In genomic region chr6:37783831-37784584, GRCh38 we compare ENCODE assay signal across 8 cellular contexts. TPM values are rescaled to one million over a fixed set of nuclear protein-coding genes. Genes with fewer than 3 reads are reported as not detected.
A peak's percentile ranks its signal among the peaks of the same experiment; 100 is the strongest.
DNase-seq lines count a peak whose midpoint lies in the region; ATAC-seq, FAIRE-seq and TF ChIP-seq lines count a peak whose summit lies in the region.

No MANE protein-coding gene starts in this region.

- FAIRE-seq in urothelium cell line (lab: Jason Lieb, UNC) = no peak

- H3K4me3 Mint-ChIP-seq in CD4-positive, CD25-positive, alpha-beta regulatory T cell = peak overlapping the region; percentile 55 to 82 (median 77)

- peak overlapping the region in 1 of 3 donors; percentile 44 for H3K27ac Mint-ChIP-seq in CD4-positive, CD25-positive, alpha-beta regulatory T cell

- peaks cover 5% of the 10 kb centered on the region for H3K27me3 ChIP-seq in CD4-positive, CD25-positive, alpha-beta regulatory T cell (ENCODE audit: control insufficient read depth, insufficient read depth, low read length)
- H3K27me3 ChIP-seq in HUES48 (ENCODE audit: control insufficient read depth, insufficient read depth, low read length) (peaks cover 30% of the 10 kb centered on the region), osteoblast (ENCODE audit: insufficient read depth, low read length) (no peaks in the 10 kb centered on the region)

- H3K4me3 ChIP-seq in CD4-positive, CD25-positive, alpha-beta regulatory T cell (ENCODE audit: low read depth, low read length) = peak overlapping the region; percentile 32
- H3K4me3 ChIP-seq in HUES48 (ENCODE audit: low read depth, low read length) (peak overlapping the region; percentile 66), osteoblast (ENCODE audit: insufficient read depth, low read length) (peak overlapping the region; percentile 80)

- peaks cover 0 to 2% (median 0%) of the 10 kb centered on the region in 7 donors for H3K9me3 Mint-ChIP-seq in CD4-positive, CD25-positive, alpha-beta regulatory T cell

- ATAC-seq in CD4-positive, CD25-positive, alpha-beta regulatory T cell (ENCODE audit: low read depth in 2 of 2) = peak in 1 of 2 donors; percentile 15
- no peak for ATAC-seq in HG02973 (IDR thresholded peaks at IDR 0.05; ENCODE audit: unreplicated experiment)

- H3K27ac ChIP-seq in CD4-positive, CD25-positive, alpha-beta regulatory T cell (ENCODE audit: insufficient read depth, low read length, poor library complexity, severe bottlenecking) = no peak overlapping the region
- H3K27ac ChIP-seq in HUES48 (ENCODE audit: low read depth, low read length) (peak overlapping the region; percentile 25), osteoblast (ENCODE audit: low read depth, low read length) (peak overlapping the region; percentile 66)

- H3K27me3 Mint-ChIP-seq in CD4-positive, CD25-positive, alpha-beta regulatory T cell = peaks cover 49% of the 10 kb centered on the region

- H3K4me2 ChIP-seq in osteoblast (ENCODE audit: insufficient read depth, low read length) = peak overlapping the region; percentile 99

- peaks cover 0 to 17% (median 6%) of the 10 kb centered on the region in 4 donors for H3K4me1 Mint-ChIP-seq in CD4-positive, CD25-positive, alpha-beta regulatory T cell

- H3K4me1 ChIP-seq in CD4-positive, CD25-positive, alpha-beta regulatory T cell (ENCODE audit: control insufficient read depth, insufficient read depth, low read length, poor library complexity, severe bottlenecking) = peaks cover 15% of the 10 kb centered on the region
- peaks cover 35% of the 10 kb centered on the region for H3K4me1 ChIP-seq in HUES48 (ENCODE audit: control insufficient read depth, insufficient read depth, low read length)
- peaks cover 19% of the 10 kb centered on the region for H3K4me1 ChIP-seq in osteoblast (ENCODE audit: insufficient read depth, low read length)

- no peaks in the 10 kb centered on the region for H3K36me3 ChIP-seq in CD4-positive, CD25-positive, alpha-beta regulatory T cell (ENCODE audit: control insufficient read depth, insufficient read depth, low read length)
- H3K36me3 ChIP-seq in HUES48 (ENCODE audit: control insufficient read depth, insufficient read depth, low read length) (no peaks in the 10 kb centered on the region), osteoblast (ENCODE audit: insufficient read depth, low read length) (no peaks in the 10 kb centered on the region)

- DNase-seq in CD4-positive, CD25-positive, alpha-beta regulatory T cell = peak in 1 of 3 donors; percentile 3
- DNase-seq in activated T-cell treated with anti-CD3 and anti-CD28 coated beads, Interleukin-2, amount 50 U/mL, for 48 hours = peak; percentile 49 to 50
- DNase-seq in globus pallidus (ENCODE audit: low spot score) (peak; percentile 19), osteoblast (ENCODE audit: insufficient read length, low spot score, missing footprints) (peak; percentile 87), H4 (ENCODE audit: low spot score) (no peak), urothelium cell line (ENCODE audit: low spot score) (no peak)

- no peaks in the 10 kb centered on the region for H3K79me2 ChIP-seq in osteoblast (ENCODE audit: insufficient read depth, low read length)

- no peaks in the 10 kb centered on the region for H3K36me3 Mint-ChIP-seq in CD4-positive, CD25-positive, alpha-beta regulatory T cell

- no peaks in the 10 kb centered on the region for H4K20me1 ChIP-seq in osteoblast (ENCODE audit: insufficient read depth, low read length)

- TF ChIP-seq CTCF in osteoblast (IDR thresholded peaks at IDR 0.05; ENCODE audit: extremely low read depth, low read depth, low read length) = no peak

- H3K9me3 ChIP-seq in CD4-positive, CD25-positive, alpha-beta regulatory T cell (ENCODE audit: control insufficient read depth in 2 of 2, low read length in 2 of 2) = no peaks in the 10 kb centered on the region
- no peaks in the 10 kb centered on the region for H3K9me3 ChIP-seq in HUES48 (ENCODE audit: control insufficient read depth, insufficient read depth, low read length)
- no peaks in the 10 kb centered on the region for H3K9me3 ChIP-seq in osteoblast (ENCODE audit: low read depth, low read length)

- peak overlapping the region; percentile 79 for H3K9ac ChIP-seq in HUES48 (ENCODE audit: low read depth, low read length)

- peak overlapping the region; percentile 98 for H2AFZ ChIP-seq in osteoblast (ENCODE audit: low read length)

RNA-seq across cellular contexts. Expression of gene ZFAND3, which starts 35.5 kb away (rescaled TPM):
- 60.0 TPM for total RNA-seq in CD4-positive, CD25-positive, alpha-beta regulatory T cell
- 1 to 10 TPM; 3.5 to 5.4 (median 4.9) TPM for polyA plus RNA-seq in CD4-positive, CD25-positive, alpha-beta regulatory T cell
- total RNA-seq in osteoblast = 26.5 and 27.1 TPM in 2 replicates
- total RNA-seq in H4 (2014; rRNA removed; shearing (Covaris generic)) = 7.4 and 9.2 TPM in 2 replicates

Comparison
In these comparisons a context has a peak if more than half of its experiments do, and no peak if none do; other contexts are left out.
1. DNase-seq: peak in activated T-cell treated with anti-CD3 and anti-CD28 coated beads, Interleukin-2, amount 50 U/mL, for 48 hours (2 of 2), globus pallidus (single experiment) and osteoblast (single experiment); none in H4 (single experiment) and urothelium cell line (single experiment).
2. Peak in every context shown above with its lines, with median percentiles within 50 percentile points of each other: H3K4me3 ChIP-seq.